In genomic region chr11:69657911-69658605, GRCh38 we compare ENCODE assay signal across 1 cellular context.
A peak's percentile ranks its signal among the peaks of the same experiment; 100 is the strongest.
TF ChIP-seq lines count a peak whose summit lies in the region.

No MANE protein-coding gene starts in this region.

TF ChIP-seq in HepG2, 621 proteins besides CTCF, POLR2A, EP300 and RAD21 (continued from another document and continues in another):
- TF ChIP-seq ELK4 (CRISPR knock-in tag; IDR thresholded peaks at IDR 0.05; ENCODE audit: borderline replicate concordance) (no peak), ZNF317 (CRISPR knock-in tag; IDR thresholded peaks at IDR 0.05) (no peak), ZNF367 (CRISPR knock-in tag; IDR thresholded peaks at IDR 0.05; ENCODE audit: borderline replicate concordance) (no peak), SIN3B (IDR thresholded peaks at IDR 0.05; ENCODE audit: low read length) (no peak), ZNF775 (CRISPR knock-in tag; IDR thresholded peaks at IDR 0.05; ENCODE audit: borderline replicate concordance) (no peak), ZNF17 (CRISPR knock-in tag; IDR thresholded peaks at IDR 0.05) (no peak), ZNF296 (CRISPR knock-in tag; conservative IDR thresholded peaks at IDR 0.05) (peak; percentile 87; the same call in 1 of the 2 replicates), ZNF292 (CRISPR knock-in tag; IDR thresholded peaks at IDR 0.05; ENCODE audit: borderline replicate concordance, low read depth) (peak; percentile 97), CENPX (CRISPR knock-in tag; IDR thresholded peaks at IDR 0.05) (no peak), PBX2 (CRISPR knock-in tag; IDR thresholded peaks at IDR 0.05) (0 out of 2 replicates have a peak, but pooled peaks have one; percentile 35), KDM1A (CRISPR knock-in tag; IDR thresholded peaks at IDR 0.05) (no peak), ZUFSP (CRISPR knock-in tag; IDR thresholded peaks at IDR 0.05; ENCODE audit: borderline replicate concordance) (no peak), ZNF251 (CRISPR knock-in tag; IDR thresholded peaks at IDR 0.05) (no peak; the same call in 1 of the 2 replicates), SOX13 (IDR thresholded peaks at IDR 0.05) (peak; percentile 99), SOX13 (CRISPR knock-in tag; conservative IDR thresholded peaks at IDR 0.05 in 1 of 2, IDR thresholded peaks at IDR 0.05 in 1 of 2) (peak in 1 of 2 experiments; percentile 100; a peak in 2 of 4 replicates), RAD51 (IDR thresholded peaks at IDR 0.05; ENCODE audit: borderline replicate concordance) (no peak), ZNF276 (CRISPR knock-in tag; IDR thresholded peaks at IDR 0.05; ENCODE audit: low read depth) (peak; percentile 96; the same call in 1 of the 2 replicates), ZNF224 (CRISPR knock-in tag; IDR thresholded peaks at IDR 0.05) (peak; percentile 72), PAF1 (CRISPR knock-in tag; IDR thresholded peaks at IDR 0.05) (no peak), DNMT1 (CRISPR knock-in tag; IDR thresholded peaks at IDR 0.05) (0 out of 2 replicates have a peak, but pooled peaks have one; percentile 29), ZNF138 (CRISPR knock-in tag; IDR thresholded peaks at IDR 0.05; ENCODE audit: low read depth) (peak; percentile 69; the same call in 1 of the 2 replicates), FLYWCH1 (CRISPR knock-in tag; IDR thresholded peaks at IDR 0.05) (no peak), ZBTB1 (CRISPR knock-in tag; IDR thresholded peaks at IDR 0.05; ENCODE audit: borderline replicate concordance) (0 out of 2 replicates have a peak, but pooled peaks have one; percentile 16), STAT5B (CRISPR knock-in tag; IDR thresholded peaks at IDR 0.05) (no peak; the same call in 1 of the 2 replicates), ZNF274 (CRISPR knock-in tag; IDR thresholded peaks at IDR 0.05) (peak; percentile 22; the same call in 1 of the 2 replicates), ZNF33B (CRISPR knock-in tag; IDR thresholded peaks at IDR 0.05) (no peak), HOXA3 (CRISPR knock-in tag; IDR thresholded peaks at IDR 0.05) (peak; percentile 70), ARID3A (IDR thresholded peaks at IDR 0.05; ENCODE audit: low read depth, low read length) (no peak; the same call in 1 of the 2 replicates), YEATS4 (CRISPR knock-in tag; IDR thresholded peaks at IDR 0.05; ENCODE audit: borderline replicate concordance) (peak; percentile 84), GZF1 (CRISPR knock-in tag; IDR thresholded peaks at IDR 0.05) (no peak), ZNF407 (CRISPR knock-in tag; IDR thresholded peaks at IDR 0.05; ENCODE audit: not compliant biosample characterization) (no peak), RFX1 (IDR thresholded peaks at IDR 0.05) (no peak), MAFK (conservative IDR thresholded peaks at IDR 0.05 in 1 of 2, IDR thresholded peaks at IDR 0.05 in 1 of 2; ENCODE audit: low read length in 2 of 2) (no peak), TARDBP (CRISPR knock-in tag; IDR thresholded peaks at IDR 0.05) (peak; percentile 97), NCOA1 (CRISPR knock-in tag; IDR thresholded peaks at IDR 0.05) (no peak), ADNP (CRISPR knock-in tag; IDR thresholded peaks at IDR 0.05) (no peak), POLR2AphosphoS2 (IDR thresholded peaks at IDR 0.05; ENCODE audit: low read depth, low read length) (no peak), EEA1 (CRISPR knock-in tag; IDR thresholded peaks at IDR 0.05; ENCODE audit: borderline replicate concordance) (no peak), ZFP1 (CRISPR knock-in tag; IDR thresholded peaks at IDR 0.05) (peak; percentile 80; the same call in 1 of the 2 replicates), SMAD3 (CRISPR knock-in tag; IDR thresholded peaks at IDR 0.05) (peak; percentile 68; the same call in 1 of the 2 replicates), ZNF350 (CRISPR knock-in tag; IDR thresholded peaks at IDR 0.05; ENCODE audit: borderline replicate concordance, low read depth) (peak; percentile 88), ZBTB34 (CRISPR knock-in tag; IDR thresholded peaks at IDR 0.05) (peak; percentile 59; the same call in 1 of the 2 replicates), ZNF761 (CRISPR knock-in tag; conservative IDR thresholded peaks at IDR 0.05) (peak; percentile 57; the same call in 1 of the 2 replicates), ZSCAN22 (CRISPR knock-in tag; IDR thresholded peaks at IDR 0.05) (no peak), MIER3 (CRISPR knock-in tag; IDR thresholded peaks at IDR 0.05; ENCODE audit: borderline replicate concordance) (peak; percentile 41; the same call in 1 of the 2 replicates)
